In genomic region chr5:120457839-120458507, GRCh38 we compare ENCODE assay signal across 1 cellular context.
A peak's percentile ranks its signal among the peaks of the same experiment; 100 is the strongest.
TF ChIP-seq lines count a peak whose summit lies in the region.

No MANE protein-coding gene starts in this region.

TF ChIP-seq in HepG2, 621 proteins besides CTCF, POLR2A, EP300 and RAD21 (continued from another document and continues in another):
- TF ChIP-seq, protein P1, sequence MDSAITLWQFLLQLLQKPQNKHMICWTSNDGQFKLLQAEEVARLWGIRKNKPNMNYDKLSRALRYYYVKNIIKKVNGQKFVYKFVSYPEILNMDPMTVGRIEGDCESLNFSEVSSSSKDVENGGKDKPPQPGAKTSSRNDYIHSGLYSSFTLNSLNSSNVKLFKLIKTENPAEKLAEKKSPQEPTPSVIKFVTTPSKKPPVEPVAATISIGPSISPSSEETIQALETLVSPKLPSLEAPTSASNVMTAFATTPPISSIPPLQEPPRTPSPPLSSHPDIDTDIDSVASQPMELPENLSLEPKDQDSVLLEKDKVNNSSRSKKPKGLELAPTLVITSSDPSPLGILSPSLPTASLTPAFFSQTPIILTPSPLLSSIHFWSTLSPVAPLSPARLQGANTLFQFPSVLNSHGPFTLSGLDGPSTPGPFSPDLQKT (CRISPR knock-in tag; IDR thresholded peaks at IDR 0.05; ENCODE audit: borderline replicate concordance), result no peak
- 0 out of 2 replicates have a peak, but pooled peaks have one; percentile 39 for TF ChIP-seq AHR (CRISPR knock-in tag; IDR thresholded peaks at IDR 0.05)
- no peak for TF ChIP-seq MED13 (CRISPR knock-in tag; IDR thresholded peaks at IDR 0.05)
- TF ChIP-seq, protein P2, sequence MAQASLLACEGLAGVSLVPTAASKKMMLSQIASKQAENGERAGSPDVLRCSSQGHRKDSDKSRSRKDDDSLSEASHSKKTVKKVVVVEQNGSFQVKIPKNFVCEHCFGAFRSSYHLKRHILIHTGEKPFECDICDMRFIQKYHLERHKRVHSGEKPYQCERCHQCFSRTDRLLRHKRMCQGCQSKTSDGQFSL (CRISPR knock-in tag; IDR thresholded peaks at IDR 0.05), result no peak
- TF ChIP-seq, protein P3, sequence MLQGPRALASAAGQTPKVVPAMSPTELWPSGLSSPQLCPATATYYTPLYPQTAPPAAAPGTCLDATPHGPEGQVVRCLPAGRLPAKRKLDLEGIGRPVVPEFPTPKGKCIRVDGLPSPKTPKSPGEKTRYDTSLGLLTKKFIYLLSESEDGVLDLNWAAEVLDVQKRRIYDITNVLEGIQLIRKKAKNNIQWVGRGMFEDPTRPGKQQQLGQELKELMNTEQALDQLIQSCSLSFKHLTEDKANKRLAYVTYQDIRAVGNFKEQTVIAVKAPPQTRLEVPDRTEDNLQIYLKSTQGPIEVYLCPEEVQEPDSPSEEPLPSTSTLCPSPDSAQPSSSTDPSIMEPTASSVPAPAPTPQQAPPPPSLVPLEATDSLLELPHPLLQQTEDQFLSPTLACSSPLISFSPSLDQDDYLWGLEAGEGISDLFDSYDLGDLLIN (CRISPR knock-in tag; IDR thresholded peaks at IDR 0.05; ENCODE audit: borderline replicate concordance), result no peak
- TF ChIP-seq ISL2 (CRISPR knock-in tag; IDR thresholded peaks at IDR 0.05), result no peak
- TF ChIP-seq SP140L (CRISPR knock-in tag; IDR thresholded peaks at IDR 0.05; ENCODE audit: borderline replicate concordance), result no peak
- TF ChIP-seq ZNF256 (CRISPR knock-in tag; conservative IDR thresholded peaks at IDR 0.05), result no peak
- no peak for TF ChIP-seq ZSCAN31 (CRISPR knock-in tag; IDR thresholded peaks at IDR 0.05; ENCODE audit: low read depth)
- TF ChIP-seq SATB2 (CRISPR knock-in tag; IDR thresholded peaks at IDR 0.05), result no peak
- TF ChIP-seq KLF11 (CRISPR knock-in tag; IDR thresholded peaks at IDR 0.05), result no peak
- no peak for TF ChIP-seq ZNF260 (CRISPR knock-in tag; IDR thresholded peaks at IDR 0.05; ENCODE audit: borderline replicate concordance, low read depth)
- TF ChIP-seq, protein P4, sequence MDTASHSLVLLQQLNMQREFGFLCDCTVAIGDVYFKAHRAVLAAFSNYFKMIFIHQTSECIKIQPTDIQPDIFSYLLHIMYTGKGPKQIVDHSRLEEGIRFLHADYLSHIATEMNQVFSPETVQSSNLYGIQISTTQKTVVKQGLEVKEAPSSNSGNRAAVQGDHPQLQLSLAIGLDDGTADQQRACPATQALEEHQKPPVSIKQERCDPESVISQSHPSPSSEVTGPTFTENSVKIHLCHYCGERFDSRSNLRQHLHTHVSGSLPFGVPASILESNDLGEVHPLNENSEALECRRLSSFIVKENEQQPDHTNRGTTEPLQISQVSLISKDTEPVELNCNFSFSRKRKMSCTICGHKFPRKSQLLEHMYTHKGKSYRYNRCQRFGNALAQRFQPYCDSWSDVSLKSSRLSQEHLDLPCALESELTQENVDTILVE (CRISPR knock-in tag; IDR thresholded peaks at IDR 0.05), result peak; percentile 56; the same call in 1 of the 2 replicates
- no peak for TF ChIP-seq ATAD3A (CRISPR knock-in tag; IDR thresholded peaks at IDR 0.05)
- TF ChIP-seq BCL3 (CRISPR knock-in tag; IDR thresholded peaks at IDR 0.05), result 0 out of 2 replicates have a peak, but pooled peaks have one; percentile 23
- TF ChIP-seq ZNF33A (CRISPR knock-in tag; IDR thresholded peaks at IDR 0.05; ENCODE audit: borderline replicate concordance), result no peak
- TF ChIP-seq SAP130 (CRISPR knock-in tag; IDR thresholded peaks at IDR 0.05; ENCODE audit: low read depth), result 0 out of 2 replicates have a peak, but pooled peaks have one; percentile 19
- no peak for TF ChIP-seq ZNF234 (CRISPR knock-in tag; conservative IDR thresholded peaks at IDR 0.05)
- TF ChIP-seq SETDB1 (CRISPR knock-in tag; IDR thresholded peaks at IDR 0.05; ENCODE audit: borderline replicate concordance), result no peak
- no peak for TF ChIP-seq JARID2 (CRISPR knock-in tag; IDR thresholded peaks at IDR 0.05; ENCODE audit: insufficient replicate concordance)
- no peak for TF ChIP-seq KDM4B (CRISPR knock-in tag; IDR thresholded peaks at IDR 0.05)
- peak; percentile 62 for TF ChIP-seq ATF7 (IDR thresholded peaks at IDR 0.05)
- TF ChIP-seq ATF7 (CRISPR knock-in tag; IDR thresholded peaks at IDR 0.05), result no peak
- TF ChIP-seq NBN (conservative IDR thresholded peaks at IDR 0.05), result no peak
- TF ChIP-seq, protein P5, sequence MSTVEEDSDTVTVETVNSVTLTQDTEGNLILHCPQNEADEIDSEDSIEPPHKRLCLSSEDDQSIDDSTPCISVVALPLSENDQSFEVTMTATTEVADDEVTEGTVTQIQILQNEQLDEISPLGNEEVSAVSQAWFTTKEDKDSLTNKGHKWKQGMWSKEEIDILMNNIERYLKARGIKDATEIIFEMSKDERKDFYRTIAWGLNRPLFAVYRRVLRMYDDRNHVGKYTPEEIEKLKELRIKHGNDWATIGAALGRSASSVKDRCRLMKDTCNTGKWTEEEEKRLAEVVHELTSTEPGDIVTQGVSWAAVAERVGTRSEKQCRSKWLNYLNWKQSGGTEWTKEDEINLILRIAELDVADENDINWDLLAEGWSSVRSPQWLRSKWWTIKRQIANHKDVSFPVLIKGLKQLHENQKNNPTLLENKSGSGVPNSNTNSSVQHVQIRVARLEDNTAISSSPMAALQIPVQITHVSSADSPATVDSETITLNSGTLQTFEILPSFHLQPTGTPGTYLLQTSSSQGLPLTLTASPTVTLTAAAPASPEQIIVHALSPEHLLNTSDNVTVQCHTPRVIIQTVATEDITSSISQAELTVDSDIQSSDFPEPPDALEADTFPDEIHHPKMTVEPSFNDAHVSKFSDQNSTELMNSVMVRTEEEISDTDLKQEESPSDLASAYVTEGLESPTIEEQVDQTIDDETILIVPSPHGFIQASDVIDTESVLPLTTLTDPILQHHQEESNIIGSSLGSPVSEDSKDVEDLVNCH (CRISPR knock-in tag; IDR thresholded peaks at IDR 0.05), result no peak
- no peak for TF ChIP-seq ZNF121 (CRISPR knock-in tag; IDR thresholded peaks at IDR 0.05)
- no peak for TF ChIP-seq ZBTB7A (CRISPR knock-in tag; IDR thresholded peaks at IDR 0.05)
- no peak for TF ChIP-seq KMT2A (CRISPR knock-in tag; IDR thresholded peaks at IDR 0.05)
- 0 out of 2 replicates have a peak, but pooled peaks have one; percentile 57 for TF ChIP-seq FOXC1 (CRISPR knock-in tag; IDR thresholded peaks at IDR 0.05; ENCODE audit: borderline replicate concordance)
- TF ChIP-seq, protein P6, sequence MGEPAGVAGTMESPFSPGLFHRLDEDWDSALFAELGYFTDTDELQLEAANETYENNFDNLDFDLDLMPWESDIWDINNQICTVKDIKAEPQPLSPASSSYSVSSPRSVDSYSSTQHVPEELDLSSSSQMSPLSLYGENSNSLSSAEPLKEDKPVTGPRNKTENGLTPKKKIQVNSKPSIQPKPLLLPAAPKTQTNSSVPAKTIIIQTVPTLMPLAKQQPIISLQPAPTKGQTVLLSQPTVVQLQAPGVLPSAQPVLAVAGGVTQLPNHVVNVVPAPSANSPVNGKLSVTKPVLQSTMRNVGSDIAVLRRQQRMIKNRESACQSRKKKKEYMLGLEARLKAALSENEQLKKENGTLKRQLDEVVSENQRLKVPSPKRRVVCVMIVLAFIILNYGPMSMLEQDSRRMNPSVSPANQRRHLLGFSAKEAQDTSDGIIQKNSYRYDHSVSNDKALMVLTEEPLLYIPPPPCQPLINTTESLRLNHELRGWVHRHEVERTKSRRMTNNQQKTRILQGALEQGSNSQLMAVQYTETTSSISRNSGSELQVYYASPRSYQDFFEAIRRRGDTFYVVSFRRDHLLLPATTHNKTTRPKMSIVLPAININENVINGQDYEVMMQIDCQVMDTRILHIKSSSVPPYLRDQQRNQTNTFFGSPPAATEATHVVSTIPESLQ (CRISPR knock-in tag; conservative IDR thresholded peaks at IDR 0.05), result no peak
- no peak for TF ChIP-seq ZNF552 (CRISPR knock-in tag; IDR thresholded peaks at IDR 0.05; ENCODE audit: borderline replicate concordance)
- no peak for TF ChIP-seq ZNF335 (CRISPR knock-in tag; IDR thresholded peaks at IDR 0.05)
- TF ChIP-seq ZNF567 (CRISPR knock-in tag; IDR thresholded peaks at IDR 0.05; ENCODE audit: borderline replicate concordance), result no peak
- TF ChIP-seq DNMT3B (CRISPR knock-in tag; conservative IDR thresholded peaks at IDR 0.05), result no peak
- no peak; the same call in 1 of the 2 replicates for TF ChIP-seq TFE3 (CRISPR knock-in tag; IDR thresholded peaks at IDR 0.05)
- no peak for TF ChIP-seq MEIS1 (CRISPR knock-in tag; IDR thresholded peaks at IDR 0.05; ENCODE audit: borderline replicate concordance)
- TF ChIP-seq, protein P7, sequence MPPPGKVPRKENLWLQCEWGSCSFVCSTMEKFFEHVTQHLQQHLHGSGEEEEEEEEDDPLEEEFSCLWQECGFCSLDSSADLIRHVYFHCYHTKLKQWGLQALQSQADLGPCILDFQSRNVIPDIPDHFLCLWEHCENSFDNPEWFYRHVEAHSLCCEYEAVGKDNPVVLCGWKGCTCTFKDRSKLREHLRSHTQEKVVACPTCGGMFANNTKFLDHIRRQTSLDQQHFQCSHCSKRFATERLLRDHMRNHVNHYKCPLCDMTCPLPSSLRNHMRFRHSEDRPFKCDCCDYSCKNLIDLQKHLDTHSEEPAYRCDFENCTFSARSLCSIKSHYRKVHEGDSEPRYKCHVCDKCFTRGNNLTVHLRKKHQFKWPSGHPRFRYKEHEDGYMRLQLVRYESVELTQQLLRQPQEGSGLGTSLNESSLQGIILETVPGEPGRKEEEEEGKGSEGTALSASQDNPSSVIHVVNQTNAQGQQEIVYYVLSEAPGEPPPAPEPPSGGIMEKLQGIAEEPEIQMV (CRISPR knock-in tag; IDR thresholded peaks at IDR 0.05; ENCODE audit: low read depth), result no peak
- TF ChIP-seq, protein P8, sequence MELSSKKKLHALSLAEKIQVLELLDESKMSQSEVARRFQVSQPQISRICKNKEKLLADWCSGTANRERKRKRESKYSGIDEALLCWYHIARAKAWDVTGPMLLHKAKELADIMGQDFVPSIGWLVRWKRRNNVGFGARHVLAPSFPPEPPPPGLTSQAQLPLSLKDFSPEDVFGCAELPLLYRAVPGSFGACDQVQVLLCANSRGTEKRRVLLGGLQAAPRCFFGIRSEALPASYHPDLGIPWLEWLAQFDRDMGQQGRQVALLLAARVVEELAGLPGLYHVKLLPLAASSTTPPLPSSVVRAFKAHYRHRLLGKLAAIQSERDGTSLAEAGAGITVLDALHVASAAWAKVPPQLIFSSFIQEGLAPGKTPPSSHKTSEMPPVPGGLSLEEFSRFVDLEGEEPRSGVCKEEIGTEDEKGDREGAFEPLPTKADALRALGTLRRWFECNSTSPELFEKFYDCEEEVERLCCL (CRISPR knock-in tag; IDR thresholded peaks at IDR 0.05; ENCODE audit: borderline replicate concordance), result no peak
- no peak for TF ChIP-seq PPARG (CRISPR knock-in tag; conservative IDR thresholded peaks at IDR 0.05)
- TF ChIP-seq REXO4 (CRISPR knock-in tag; IDR thresholded peaks at IDR 0.05; ENCODE audit: borderline replicate concordance), result no peak
- no peak for TF ChIP-seq SP2 (CRISPR knock-in tag; IDR thresholded peaks at IDR 0.05)
- TF ChIP-seq ZNF644 (CRISPR knock-in tag; IDR thresholded peaks at IDR 0.05; ENCODE audit: low read depth), result peak; percentile 50; the same call in 1 of the 2 replicates
- TF ChIP-seq, protein P9, sequence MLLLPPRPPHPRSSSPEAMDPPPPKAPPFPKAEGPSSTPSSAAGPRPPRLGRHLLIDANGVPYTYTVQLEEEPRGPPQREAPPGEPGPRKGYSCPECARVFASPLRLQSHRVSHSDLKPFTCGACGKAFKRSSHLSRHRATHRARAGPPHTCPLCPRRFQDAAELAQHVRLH (CRISPR knock-in tag; IDR thresholded peaks at IDR 0.05; ENCODE audit: borderline replicate concordance, low read depth), result no peak
- TF ChIP-seq FOXK2 (IDR thresholded peaks at IDR 0.05), result no peak
- no peak for TF ChIP-seq ZNF383 (CRISPR knock-in tag; IDR thresholded peaks at IDR 0.05; ENCODE audit: borderline replicate concordance)
- 0 out of 2 replicates have a peak, but pooled peaks have one; percentile 34 for TF ChIP-seq ZNF274 (CRISPR knock-in tag; IDR thresholded peaks at IDR 0.05)
- TF ChIP-seq ZNF607 (CRISPR knock-in tag; IDR thresholded peaks at IDR 0.05; ENCODE audit: borderline replicate concordance), result no peak
- TF ChIP-seq, protein P10, sequence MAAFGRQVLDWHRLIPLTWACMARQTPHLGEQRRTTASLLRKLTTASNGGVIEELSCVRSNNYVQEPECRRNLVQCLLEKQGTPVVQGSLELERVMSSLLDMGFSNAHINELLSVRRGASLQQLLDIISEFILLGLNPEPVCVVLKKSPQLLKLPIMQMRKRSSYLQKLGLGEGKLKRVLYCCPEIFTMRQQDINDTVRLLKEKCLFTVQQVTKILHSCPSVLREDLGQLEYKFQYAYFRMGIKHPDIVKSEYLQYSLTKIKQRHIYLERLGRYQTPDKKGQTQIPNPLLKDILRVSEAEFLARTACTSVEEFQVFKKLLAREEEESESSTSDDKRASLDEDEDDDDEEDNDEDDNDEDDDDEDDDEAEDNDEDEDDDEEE (CRISPR knock-in tag; IDR thresholded peaks at IDR 0.05), result no peak
- no peak for TF ChIP-seq MAFK (conservative IDR thresholded peaks at IDR 0.05 in 1 of 2, IDR thresholded peaks at IDR 0.05 in 1 of 2; ENCODE audit: low read length in 2 of 2)
- no peak for TF ChIP-seq ZNF510 (CRISPR knock-in tag; IDR thresholded peaks at IDR 0.05; ENCODE audit: low read depth)
- no peak for TF ChIP-seq SPEN (CRISPR knock-in tag; IDR thresholded peaks at IDR 0.05; ENCODE audit: low read depth)
- no peak for TF ChIP-seq ZFP36L1 (CRISPR knock-in tag; IDR thresholded peaks at IDR 0.05)
- no peak for TF ChIP-seq ZNF337 (CRISPR knock-in tag; IDR thresholded peaks at IDR 0.05; ENCODE audit: borderline replicate concordance, low read depth)
- no peak for TF ChIP-seq THAP11 (CRISPR knock-in tag; IDR thresholded peaks at IDR 0.05)
- TF ChIP-seq BORCS8-MEF2B (CRISPR knock-in tag; IDR thresholded peaks at IDR 0.05), result no peak
- TF ChIP-seq PHF21A (CRISPR knock-in tag; IDR thresholded peaks at IDR 0.05), result no peak
- no peak for TF ChIP-seq ZBTB8A (CRISPR knock-in tag; IDR thresholded peaks at IDR 0.05; ENCODE audit: borderline replicate concordance, low read depth)
- TF ChIP-seq TOE1 (CRISPR knock-in tag; IDR thresholded peaks at IDR 0.05), result no peak
- no peak for TF ChIP-seq NFKBIZ (CRISPR knock-in tag; IDR thresholded peaks at IDR 0.05)
